ENCODE assay signal across 13 cellular contexts in the genomic region with DNA sequence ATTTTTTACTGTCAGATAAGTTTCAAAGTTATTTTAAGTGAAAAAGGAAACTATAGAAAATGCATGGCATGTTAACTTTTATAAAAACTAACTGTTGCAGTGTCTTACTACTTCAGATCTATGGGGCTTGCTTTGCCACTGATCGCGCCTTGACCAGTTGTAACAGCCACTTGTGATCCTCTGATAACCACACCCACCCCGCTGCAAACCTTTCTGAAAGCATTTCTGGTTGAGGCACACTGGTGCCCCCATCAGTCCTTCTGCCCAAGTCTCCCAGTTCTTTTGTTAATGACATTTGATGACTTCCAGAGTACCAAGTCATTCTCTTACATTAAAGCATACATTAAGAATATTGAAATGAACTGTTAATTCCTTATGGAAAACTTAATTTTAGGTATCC.
DNase-seq lines count a peak whose midpoint lies in the region; ATAC-seq and TF ChIP-seq lines count a peak whose summit lies in the region.
"Had no signal": no experiment of that assay in that cellular context is flagged by ENCODE, and none has a peak within 500 bp of the region (broad histone marks: within the 10 kb centered on the region; RNA-seq: fewer than 3 reads in every experiment).

No MANE protein-coding gene starts in this region.

- H4K20me1 ChIP-seq in DOHH2 (ENCODE audit: control insufficient read depth, insufficient read depth, low read depth, low read length), result peaks cover 67% of the 10 kb centered on the region

- H3K27ac Mint-ChIP-seq in IgD-negative memory B cell (peak overlapping the region in 2 of 3 donors; percentile 80 to 89), nephron progenitor cell (no peak overlapping the region)
- H3K27ac Mint-ChIP-seq: T-helper 1 cell treated with Interleukin-12 subunit alpha and Interleukin-12 subunit beta and Interleukin-4 antibody, amounts not matched to agents 30 μg/mL and 1 μg/mL, for 36 hours had no signal

- H3K27me3 ChIP-seq in DOHH2 (ENCODE audit: control insufficient read depth, low read length), result no peaks in the 10 kb centered on the region
- H3K27me3 ChIP-seq: esophagus muscularis mucosa had no signal

- H3K4me3 Mint-ChIP-seq in IgD-negative memory B cell, result peak overlapping the region in 1 of 4 donors; percentile 15
- H3K4me3 Mint-ChIP-seq in nephron progenitor cell, result no peak overlapping the region
- H3K4me3 Mint-ChIP-seq: CD14-positive monocyte; T-helper 1 cell treated with Interleukin-12 subunit alpha and Interleukin-12 subunit beta and Interleukin-4 antibody, amounts not matched to agents 30 μg/mL and 1 μg/mL, for 36 hours had no signal

- H3K4me2 ChIP-seq in DOHH2 (ENCODE audit: low read length), result no peak overlapping the region

- TF ChIP-seq CTCF in DOHH2 (IDR thresholded peaks at IDR 0.05; ENCODE audit: low read depth, low read length, poor library complexity, severe bottlenecking) (peak; percentile 22), choroid plexus epithelial cell (conservative IDR thresholded peaks at IDR 0.05; ENCODE audit: low read depth, low read length) (peak; percentile 22), nephron progenitor cell (IDR thresholded peaks at IDR 0.05) (no peak)

- no peak for DNase-seq in choroid plexus epithelial cell (ENCODE audit: low read depth)
- peak; percentile 12 for DNase-seq in nephron progenitor cell
- DNase-seq in AML-193 (lab: John Stamatoyannopoulos, UW), result no peak
- DNase-seq in activated CD4-positive, alpha-beta T cell treated with anti-CD3 and anti-CD28 coated beads, Interleukin-2, amount 50 U/mL, for 48 hours, result no peak
- no peak for DNase-seq in retina
- DNase-seq: stimulated activated CD4-positive, alpha-beta T cell treated with anti-CD3 and anti-CD28 coated beads, Interleukin-4, amount 100 ng/mL, for 4 hours had no signal

- H3K9me3 ChIP-seq in DOHH2 (ENCODE audit: control insufficient read depth, insufficient read depth, low read length), result no peaks in the 10 kb centered on the region
- H3K9me3 ChIP-seq: esophagus muscularis mucosa had no signal

- peaks cover 93% of the 10 kb centered on the region for H3K36me3 ChIP-seq in DOHH2 (ENCODE audit: control insufficient read depth, low read length)

- H3K36me3 Mint-ChIP-seq in IgD-negative memory B cell (peaks cover 2% of the 10 kb centered on the region), nephron progenitor cell (ENCODE audit: low read depth) (peaks cover 27% of the 10 kb centered on the region)

- no peaks in the 10 kb centered on the region for H3K9me2 ChIP-seq in DOHH2 (replicated peaks; ENCODE audit: control insufficient read depth, low read length)

- no peak overlapping the region for H3K27ac ChIP-seq in DOHH2 (ENCODE audit: low read depth, low read length)
- H3K27ac ChIP-seq: esophagus muscularis mucosa had no signal

- peaks cover 67% of the 10 kb centered on the region for H3K4me1 ChIP-seq in DOHH2 (ENCODE audit: control insufficient read depth, low read length)

- H3K4me1 Mint-ChIP-seq in IgD-negative memory B cell (peaks cover 57 to 78% (median 68%) of the 10 kb centered on the region in 3 donors), nephron progenitor cell (peaks cover 59% of the 10 kb centered on the region)

- H3K27me3 Mint-ChIP-seq in IgD-negative memory B cell (no peaks in the 10 kb centered on the region), nephron progenitor cell (ENCODE audit: low read depth, poor library complexity) (peaks cover 10% of the 10 kb centered on the region)
- H3K27me3 Mint-ChIP-seq: brain had no signal

- no peaks in the 10 kb centered on the region for H3K9me3 Mint-ChIP-seq in IgD-negative memory B cell
- H3K9me3 Mint-ChIP-seq in nephron progenitor cell, result no peaks in the 10 kb centered on the region
- H3K9me3 Mint-ChIP-seq: brain; CD14-positive monocyte; T-helper 1 cell treated with Interleukin-12 subunit alpha and Interleukin-12 subunit beta and Interleukin-4 antibody, amounts not matched to agents 30 μg/mL and 1 μg/mL, for 36 hours had no signal

- no peak for ATAC-seq in GM21825 (IDR thresholded peaks at IDR 0.05; ENCODE audit: unreplicated experiment)

- peaks cover 100% of the 10 kb centered on the region for H3K79me2 ChIP-seq in DOHH2 (ENCODE audit: control insufficient read depth, low read length)

- H3K4me3 ChIP-seq in DOHH2 (ENCODE audit: low read length) (no peak overlapping the region), choroid plexus epithelial cell (ENCODE audit: low read depth, low read length) (no peak overlapping the region)
- H3K4me3 ChIP-seq: esophagus muscularis mucosa had no signal

- 0 out of 2 replicates have a peak, but pooled peaks cover 9% of the 10 kb centered on the region for H3F3A ChIP-seq in DOHH2 (ENCODE audit: control insufficient read depth, insufficient read depth)
